In genomic region chr16:65634833-65635232, GRCh38 we compare ENCODE assay signal across 18 cellular contexts.
"Had no signal": no experiment of that assay in that cellular context is flagged by ENCODE, and none has a peak within 500 bp of the region (broad histone marks: within the 10 kb centered on the region; RNA-seq: fewer than 3 reads in every experiment).

No MANE protein-coding gene starts in this region.

- H3K36me3 ChIP-seq: gastrocnemius medialis, neutrophil, prostate gland, right atrium auricular region, spleen, tibial artery had no signal

- FAIRE-seq: keratinocyte had no signal

- H3K4me1 ChIP-seq: gastrocnemius medialis, prostate gland, right atrium auricular region, spleen, testis, tibial artery had no signal

- DNase-seq: dermis blood vessel endothelial cell; effector memory CD4-positive, alpha-beta T cell; gastrocnemius medialis; head of caudate nucleus; natural killer cell; spleen; stimulated activated CD4-positive, alpha-beta T cell treated with anti-CD3 and anti-CD28 coated beads, Interleukin-4, amount 100 ng/mL, for 4 hours; stimulated activated naive CD8-positive, alpha-beta T cell treated with anti-CD3 and anti-CD28 coated beads, Interleukin-15, Interleukin-2, amounts not matched to agents 100 U/mL and 50 U/mL, for 24 hours; substantia nigra; testis; tibial artery had no signal

- H3K27me3 ChIP-seq: gastrocnemius medialis, neutrophil, right atrium auricular region, spleen, testis had no signal

- H3K4me3 ChIP-seq: coronary artery, gastrocnemius medialis, lung, prostate gland, right atrium auricular region, spleen, testis, tibial artery had no signal

- ATAC-seq: gastrocnemius medialis; left lobe of liver; natural killer cell; stimulated activated naive CD8-positive, alpha-beta T cell treated with anti-CD3 and anti-CD28 coated beads, Interleukin-15, Interleukin-2, amounts not matched to agents 100 U/mL and 50 U/mL, for 24 hours had no signal

- H3K9me3 ChIP-seq: gastrocnemius medialis, neutrophil, prostate gland, right atrium auricular region, spleen, testis, tibial artery had no signal

- H3K27ac ChIP-seq: coronary artery, gastrocnemius medialis, neutrophil, prostate gland, right atrium auricular region, spleen, testis, tibial artery had no signal
